ENCODE assay signal across 1 cellular context in the genomic region with DNA sequence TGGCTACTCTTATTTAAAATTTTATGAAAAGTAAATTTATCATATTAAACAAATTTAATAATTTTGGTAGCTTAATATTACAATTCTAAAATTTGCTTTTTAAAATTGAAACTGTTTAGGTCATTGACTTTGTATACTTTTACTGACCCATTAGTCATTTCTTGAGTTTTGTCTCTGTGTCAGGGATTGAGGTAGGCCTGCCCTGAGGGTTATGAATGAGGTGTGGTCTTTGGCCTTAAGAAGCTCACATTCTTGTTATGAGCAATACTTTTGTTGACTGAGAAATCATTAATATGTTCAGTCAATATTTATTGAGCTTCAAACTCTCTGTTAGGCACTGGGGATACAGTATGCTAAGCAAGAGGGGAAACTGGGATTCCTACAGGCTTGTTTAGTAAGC.
TF ChIP-seq lines count a peak whose summit lies in the region.

No MANE protein-coding gene starts in this region.

TF ChIP-seq in SK-N-SH treated with all-trans-retinoic acid at 6 μM for 48 hours, 23 proteins besides CTCF, POLR2A, EP300 and RAD21 (continued from another document):
- TF ChIP-seq ESRRG (CRISPR knock-in tag; IDR thresholded peaks at IDR 0.05), result no peak
- no peak for TF ChIP-seq CSDC2 (CRISPR knock-in tag; IDR thresholded peaks at IDR 0.05)
